18 cellular contexts compared by ENCODE assay signal in genomic region chr2:171754254-171754939, GRCh38.
A peak's percentile ranks its signal among the peaks of the same experiment; 100 is the strongest.
DNase-seq lines count a peak whose midpoint lies in the region; ATAC-seq and TF ChIP-seq lines count a peak whose summit lies in the region.
"Had no signal": no experiment of that assay in that cellular context is flagged by ENCODE, and none has a peak within 500 bp of the region (broad histone marks: within the 10 kb centered on the region; RNA-seq: fewer than 3 reads in every experiment).

No MANE protein-coding gene starts in this region.

- no peak for TF ChIP-seq EP300 in ovary (IDR thresholded peaks at IDR 0.05)

- H3K4me3 ChIP-seq in astrocyte of the spinal cord (ENCODE audit: low read depth, low read length) (no peak overlapping the region), WERI-Rb-1 (ENCODE audit: low read depth, low read length) (no peak overlapping the region), right cardiac atrium (ENCODE audit: low read length) (no peak overlapping the region), ovary (no peak overlapping the region)
- H3K4me3 ChIP-seq: MG63 had no signal

- in situ Hi-C loops in astrocyte of the spinal cord (cut with HindIII; ENCODE audit: low sequenced_read_pairs): no loop called here

- no peak for ATAC-seq in right cardiac atrium
- ATAC-seq: HCT116 had no signal

- intact Hi-C loops in right cardiac atrium (cut with DNase I) (no loop called here), ovary (cut with DNase I) (no loop called here)

- H3K27ac ChIP-seq in WERI-Rb-1: no peak overlapping the region
- H3K27ac ChIP-seq in right cardiac atrium (ENCODE audit: low read length): no peak overlapping the region
- H3K27ac ChIP-seq in ovary: no peak overlapping the region
- H3K27ac ChIP-seq: C4-2B had no signal

- peaks cover 2% of the 10 kb centered on the region for H3K9me3 ChIP-seq in WERI-Rb-1 (ENCODE audit: severe bottlenecking)
- no peaks in the 10 kb centered on the region for H3K9me3 ChIP-seq in right cardiac atrium (ENCODE audit: control insufficient read depth, low read length)
- no peaks in the 10 kb centered on the region for H3K9me3 ChIP-seq in ovary
- H3K9me3 ChIP-seq: MG63, SK-N-SH had no signal

- H3K27me3 ChIP-seq in WERI-Rb-1 (ENCODE audit: insufficient read depth, low read depth, severe bottlenecking) (no peaks in the 10 kb centered on the region), right cardiac atrium (ENCODE audit: control insufficient read depth, insufficient read depth) (no peaks in the 10 kb centered on the region), ovary (no peaks in the 10 kb centered on the region)
- H3K27me3 ChIP-seq: MG63 had no signal

- H3K36me3 ChIP-seq in WERI-Rb-1 (no peaks in the 10 kb centered on the region; the same call in 1 of the 2 replicates), ovary (no peaks in the 10 kb centered on the region)

- 98% methylated on average over 1 of the region's 1 CpG for WGBS in right cardiac atrium
- 99 to 100% (median 100%) methylated on average over 1 of the region's 1 CpG for WGBS in ovary, 3 donors

- peak; percentile 11 for DNase-seq in AG08396 (ENCODE audit: low spot score)
- peak; percentile 3 for DNase-seq in HCEC 1CT
- DNase-seq in astrocyte of the spinal cord (ENCODE audit: low read depth, low spot score): peak; percentile 18
- DNase-seq in iris pigment epithelial cell (ENCODE audit: low read depth): peak; percentile 11
- DNase-seq in SIG-M5 (lab: John Stamatoyannopoulos, UW): no peak
- no peak for DNase-seq in WERI-Rb-1
- no peak for DNase-seq in right cardiac atrium
- DNase-seq in ovary: no peak
- DNase-seq: DMS 273 treated with DMSO at 0.1 percent for 48 hours, MG63, NCI-H1105, NCI-H187, NCI-H226, NCI-H524 treated with DMSO at 0.1 percent for 48 hours, Right ventricle myocardium superior, SK-N-SH had no signal

- no peaks in the 10 kb centered on the region for H3K4me1 ChIP-seq in right cardiac atrium (ENCODE audit: control insufficient read depth, insufficient read depth, low read length)
- H3K4me1 ChIP-seq in ovary (ENCODE audit: insufficient read depth): no peaks in the 10 kb centered on the region

- TF ChIP-seq POLR2A in ovary (IDR thresholded peaks at IDR 0.05): no peak

- no peak for TF ChIP-seq CTCF in astrocyte of the spinal cord (IDR thresholded peaks at IDR 0.05; ENCODE audit: low read depth, low read length)
- TF ChIP-seq CTCF in WERI-Rb-1 (IDR thresholded peaks at IDR 0.05; ENCODE audit: low read depth, low read length): no peak
- TF ChIP-seq CTCF in ovary (IDR thresholded peaks at IDR 0.05): no peak

Comparison
In these comparisons a context has a peak if more than half of its experiments do, and no peak if none do; other contexts are left out.
1. DNase-seq: peak in AG08396 (single experiment), HCEC 1CT (single experiment), astrocyte of the spinal cord (single experiment) and iris pigment epithelial cell (single experiment); none in SIG-M5 (single experiment), WERI-Rb-1 (single experiment), right cardiac atrium (0 of 3) and ovary (0 of 5).